In genomic region chr7:41084381-41084780, GRCh38 we compare ENCODE assay signal across 25 cellular contexts.
"Had no signal": no experiment of that assay in that cellular context is flagged by ENCODE, and none has a peak within 500 bp of the region (broad histone marks: within the 10 kb centered on the region; RNA-seq: fewer than 3 reads in every experiment).

No MANE protein-coding gene starts in this region.

- H3K4me3 ChIP-seq: K562, PC-9, Peyer's patch, SJCRH30, SK-N-MC had no signal

- H3K9ac ChIP-seq: KMS-11 had no signal

- H3K9me3 ChIP-seq: Peyer's patch, SJCRH30 had no signal

- FAIRE-seq: HTR-8/SVneo, K562 had no signal

- H3K27ac ChIP-seq: HL-60, KMS-11, PC-9, Peyer's patch, SJCRH30, SK-N-MC had no signal

- H2AFZ ChIP-seq: PC-9 had no signal

- H3K27me3 ChIP-seq: Peyer's patch, SJCRH30 had no signal

- H3K36me3 ChIP-seq: Peyer's patch, SJCRH30 had no signal

- H3K4me2 ChIP-seq: KMS-11, PC-9 had no signal

- DNase-seq: Kasumi-1; MM.1S; NCI-H1092 treated with DMSO at 0.1 percent for 48 hours; NCI-H1436; NCI-H187; NCI-H2029; NCI-H2081 treated with DMSO at 0.1 percent for 48 hours; NCI-H2171; NCI-H226; NCI-H446; NCI-H510A; NCI-H524 treated with DMSO at 0.1 percent for 48 hours; NCI-H69; NCI-H774; NK-92 treated with Interleukin-12 subunit alpha and Interleukin-12 subunit beta, amount 100 ng/mL, for 24 hours; OCI-M1; PC-9; Peyer's patch; SHP77 treated with DMSO at 0.1 percent for 48 hours; SJCRH30 had no signal

- H3K4me1 ChIP-seq: Peyer's patch, SJCRH30 had no signal
